Comparison of ENCODE assay signal across 1 cellular context in the genomic region with DNA sequence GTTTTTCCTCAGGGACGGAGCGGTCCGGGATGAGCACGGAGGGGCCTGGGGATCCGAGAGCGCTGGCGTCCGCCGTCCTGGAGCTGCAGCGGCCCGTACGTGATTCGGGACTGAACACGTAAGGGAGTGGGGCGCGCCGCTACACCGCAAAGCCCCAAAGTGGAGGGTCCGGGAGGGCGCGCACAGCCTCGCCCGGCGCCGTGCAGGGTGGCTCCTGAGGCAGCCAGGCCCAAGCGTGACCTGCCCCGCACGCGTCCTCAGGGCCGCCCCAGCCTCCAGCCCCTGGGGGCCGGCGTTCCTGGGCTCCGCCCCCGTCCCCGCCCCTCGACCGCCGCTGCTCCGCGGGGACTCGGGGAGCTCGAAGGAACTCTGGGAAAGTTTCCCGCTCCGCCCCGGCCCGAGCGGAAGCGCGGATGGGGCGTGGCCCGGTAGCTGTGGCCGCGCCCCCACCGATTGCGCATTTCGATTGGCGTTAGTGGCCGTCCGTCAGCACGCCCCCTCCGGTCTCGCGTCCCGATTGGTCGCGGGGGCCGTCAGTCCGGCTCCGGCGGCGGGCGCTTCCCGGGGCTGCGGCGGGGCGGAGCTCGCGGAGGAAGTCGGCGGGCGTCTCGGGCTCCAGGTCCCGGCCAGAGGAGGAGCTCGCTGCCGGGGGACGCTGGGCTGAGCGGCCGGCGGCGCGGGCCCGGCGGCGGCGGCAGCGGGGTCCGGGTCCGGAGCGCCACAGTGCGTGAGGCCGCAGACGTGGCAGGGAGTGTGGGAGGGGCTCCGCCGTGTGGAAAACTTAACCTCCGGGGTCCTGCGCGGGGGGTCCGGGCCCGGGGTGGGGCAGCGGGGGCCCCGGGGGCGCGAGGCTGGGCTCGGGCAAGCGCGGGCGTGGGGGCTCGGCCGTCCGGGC.
TF ChIP-seq lines count a peak whose summit lies in the region.

A gene (minus strand): TSS at position 270 of the 895 bp plus-strand sequence. CDS start 539 bp downstream, outside the sequence.
A gene (plus strand): TSS at position 620 of the 895 bp plus-strand sequence. CDS start 103 bp downstream, at position 723.

TF ChIP-seq in HEK293, 187 proteins besides CTCF, POLR2A, EP300 and RAD21 (continued from another document and continues in another):
- TF ChIP-seq, protein P1, sequence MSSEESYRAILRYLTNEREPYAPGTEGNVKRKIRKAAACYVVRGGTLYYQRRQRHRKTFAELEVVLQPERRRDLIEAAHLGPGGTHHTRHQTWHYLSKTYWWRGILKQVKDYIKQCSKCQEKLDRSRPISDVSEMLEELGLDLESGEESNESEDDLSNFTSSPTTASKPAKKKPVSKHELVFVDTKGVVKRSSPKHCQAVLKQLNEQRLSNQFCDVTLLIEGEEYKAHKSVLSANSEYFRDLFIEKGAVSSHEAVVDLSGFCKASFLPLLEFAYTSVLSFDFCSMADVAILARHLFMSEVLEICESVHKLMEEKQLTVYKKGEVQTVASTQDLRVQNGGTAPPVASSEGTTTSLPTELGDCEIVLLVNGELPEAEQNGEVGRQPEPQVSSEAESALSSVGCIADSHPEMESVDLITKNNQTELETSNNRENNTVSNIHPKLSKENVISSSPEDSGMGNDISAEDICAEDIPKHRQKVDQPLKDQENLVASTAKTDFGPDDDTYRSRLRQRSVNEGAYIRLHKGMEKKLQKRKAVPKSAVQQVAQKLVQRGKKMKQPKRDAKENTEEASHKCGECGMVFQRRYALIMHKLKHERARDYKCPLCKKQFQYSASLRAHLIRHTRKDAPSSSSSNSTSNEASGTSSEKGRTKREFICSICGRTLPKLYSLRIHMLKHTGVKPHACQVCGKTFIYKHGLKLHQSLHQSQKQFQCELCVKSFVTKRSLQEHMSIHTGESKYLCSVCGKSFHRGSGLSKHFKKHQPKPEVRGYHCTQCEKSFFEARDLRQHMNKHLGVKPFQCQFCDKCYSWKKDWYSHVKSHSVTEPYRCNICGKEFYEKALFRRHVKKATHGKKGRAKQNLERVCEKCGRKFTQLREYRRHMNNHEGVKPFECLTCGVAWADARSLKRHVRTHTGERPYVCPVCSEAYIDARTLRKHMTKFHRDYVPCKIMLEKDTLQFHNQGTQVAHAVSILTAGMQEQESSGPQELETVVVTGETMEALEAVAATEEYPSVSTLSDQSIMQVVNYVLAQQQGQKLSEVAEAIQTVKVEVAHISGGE (tag by site-specific recombination; conservative IDR thresholded peaks at IDR 0.05; ENCODE audit: low read depth): peak; percentile 34; the same call in 1 of the 2 replicates
- TF ChIP-seq ZNF391 (tag by site-specific recombination; IDR thresholded peaks at IDR 0.05; ENCODE audit: borderline replicate concordance, low read depth): peak; percentile 50; the same call in 1 of the 2 replicates
- no peak for TF ChIP-seq GLI2 (tag by site-specific recombination; IDR thresholded peaks at IDR 0.05; ENCODE audit: borderline replicate concordance, low read depth)
- peak; percentile 57 for TF ChIP-seq ZNF660 (tag by site-specific recombination; IDR thresholded peaks at IDR 0.05)
- TF ChIP-seq KLF16 (tag by site-specific recombination; IDR thresholded peaks at IDR 0.05): peak; percentile 100
- TF ChIP-seq KLF8 (tag by site-specific recombination; IDR thresholded peaks at IDR 0.05): peak; percentile 100
- peak; percentile 63; the same call in 1 of the 2 replicates for TF ChIP-seq ZFP69B (tag by site-specific recombination; IDR thresholded peaks at IDR 0.05)
- TF ChIP-seq IKZF3 (tag by site-specific recombination; IDR thresholded peaks at IDR 0.05): peak; percentile 94
- TF ChIP-seq ZBTB8A (tag by site-specific recombination; IDR thresholded peaks at IDR 0.05): peak; percentile 96
- TF ChIP-seq, protein P2, sequence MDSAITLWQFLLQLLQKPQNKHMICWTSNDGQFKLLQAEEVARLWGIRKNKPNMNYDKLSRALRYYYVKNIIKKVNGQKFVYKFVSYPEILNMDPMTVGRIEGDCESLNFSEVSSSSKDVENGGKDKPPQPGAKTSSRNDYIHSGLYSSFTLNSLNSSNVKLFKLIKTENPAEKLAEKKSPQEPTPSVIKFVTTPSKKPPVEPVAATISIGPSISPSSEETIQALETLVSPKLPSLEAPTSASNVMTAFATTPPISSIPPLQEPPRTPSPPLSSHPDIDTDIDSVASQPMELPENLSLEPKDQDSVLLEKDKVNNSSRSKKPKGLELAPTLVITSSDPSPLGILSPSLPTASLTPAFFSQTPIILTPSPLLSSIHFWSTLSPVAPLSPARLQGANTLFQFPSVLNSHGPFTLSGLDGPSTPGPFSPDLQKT (IDR thresholded peaks at IDR 0.05; ENCODE audit: borderline replicate concordance, low read depth, low read length): peak; percentile 96
- peak; percentile 92 for TF ChIP-seq ZNF76 (tag by site-specific recombination; IDR thresholded peaks at IDR 0.05; ENCODE audit: borderline replicate concordance, low read depth)
- peak; percentile 13; the same call in 1 of the 2 replicates for TF ChIP-seq ZNF24 (tag by site-specific recombination; IDR thresholded peaks at IDR 0.05)
- TF ChIP-seq ZNF146 (tag by site-specific recombination; IDR thresholded peaks at IDR 0.05): peak; percentile 21; the same call in 1 of the 2 replicates
- TF ChIP-seq ZNF792 (tag by site-specific recombination; IDR thresholded peaks at IDR 0.05): 0 out of 2 replicates have a peak, but pooled peaks have one; percentile 26
- peak; percentile 62; the same call in 1 of the 2 replicates for TF ChIP-seq ZNF2 (tag by site-specific recombination; IDR thresholded peaks at IDR 0.05)
- peak; percentile 98 for TF ChIP-seq SP2 (tag by site-specific recombination; IDR thresholded peaks at IDR 0.05)
- TF ChIP-seq, protein P3, sequence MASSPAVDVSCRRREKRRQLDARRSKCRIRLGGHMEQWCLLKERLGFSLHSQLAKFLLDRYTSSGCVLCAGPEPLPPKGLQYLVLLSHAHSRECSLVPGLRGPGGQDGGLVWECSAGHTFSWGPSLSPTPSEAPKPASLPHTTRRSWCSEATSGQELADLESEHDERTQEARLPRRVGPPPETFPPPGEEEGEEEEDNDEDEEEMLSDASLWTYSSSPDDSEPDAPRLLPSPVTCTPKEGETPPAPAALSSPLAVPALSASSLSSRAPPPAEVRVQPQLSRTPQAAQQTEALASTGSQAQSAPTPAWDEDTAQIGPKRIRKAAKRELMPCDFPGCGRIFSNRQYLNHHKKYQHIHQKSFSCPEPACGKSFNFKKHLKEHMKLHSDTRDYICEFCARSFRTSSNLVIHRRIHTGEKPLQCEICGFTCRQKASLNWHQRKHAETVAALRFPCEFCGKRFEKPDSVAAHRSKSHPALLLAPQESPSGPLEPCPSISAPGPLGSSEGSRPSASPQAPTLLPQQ (tag by site-specific recombination; IDR thresholded peaks at IDR 0.05): peak; percentile 44; the same call in 1 of the 2 replicates
- TF ChIP-seq ZNF274 (IDR thresholded peaks at IDR 0.05; ENCODE audit: low read length): no peak
- no peak for TF ChIP-seq ZNF274 (tag by site-specific recombination; IDR thresholded peaks at IDR 0.05; ENCODE audit: borderline replicate concordance)
- TF ChIP-seq OVOL3 (tag by site-specific recombination; IDR thresholded peaks at IDR 0.05): peak; percentile 38; the same call in 1 of the 2 replicates
- peak; percentile 100 for TF ChIP-seq SP3 (tag by site-specific recombination; IDR thresholded peaks at IDR 0.05)
- no peak for TF ChIP-seq ZNF16 (tag by site-specific recombination; IDR thresholded peaks at IDR 0.05; ENCODE audit: low read depth)
- 0 out of 2 replicates have a peak, but pooled peaks have one; percentile 9 for TF ChIP-seq ZNF133 (tag by site-specific recombination; IDR thresholded peaks at IDR 0.05)
- TF ChIP-seq ZNF157 (tag by site-specific recombination; IDR thresholded peaks at IDR 0.05): no peak
- peak; percentile 54; the same call in 1 of the 2 replicates for TF ChIP-seq ZFHX2 (tag by site-specific recombination; conservative IDR thresholded peaks at IDR 0.05)
- TF ChIP-seq, protein P4, sequence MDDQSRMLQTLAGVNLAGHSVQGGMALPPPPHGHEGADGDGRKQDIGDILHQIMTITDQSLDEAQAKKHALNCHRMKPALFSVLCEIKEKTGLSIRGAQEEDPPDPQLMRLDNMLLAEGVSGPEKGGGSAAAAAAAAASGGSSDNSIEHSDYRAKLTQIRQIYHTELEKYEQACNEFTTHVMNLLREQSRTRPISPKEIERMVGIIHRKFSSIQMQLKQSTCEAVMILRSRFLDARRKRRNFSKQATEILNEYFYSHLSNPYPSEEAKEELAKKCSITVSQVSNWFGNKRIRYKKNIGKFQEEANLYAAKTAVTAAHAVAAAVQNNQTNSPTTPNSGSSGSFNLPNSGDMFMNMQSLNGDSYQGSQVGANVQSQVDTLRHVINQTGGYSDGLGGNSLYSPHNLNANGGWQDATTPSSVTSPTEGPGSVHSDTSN (CRISPR knock-in tag; IDR thresholded peaks at IDR 0.05): peak; percentile 100
- TF ChIP-seq GLIS1 (tag by site-specific recombination; IDR thresholded peaks at IDR 0.05): peak; percentile 79
- TF ChIP-seq ZNF10 (tag by site-specific recombination; IDR thresholded peaks at IDR 0.05): no peak
- TF ChIP-seq, protein P5, sequence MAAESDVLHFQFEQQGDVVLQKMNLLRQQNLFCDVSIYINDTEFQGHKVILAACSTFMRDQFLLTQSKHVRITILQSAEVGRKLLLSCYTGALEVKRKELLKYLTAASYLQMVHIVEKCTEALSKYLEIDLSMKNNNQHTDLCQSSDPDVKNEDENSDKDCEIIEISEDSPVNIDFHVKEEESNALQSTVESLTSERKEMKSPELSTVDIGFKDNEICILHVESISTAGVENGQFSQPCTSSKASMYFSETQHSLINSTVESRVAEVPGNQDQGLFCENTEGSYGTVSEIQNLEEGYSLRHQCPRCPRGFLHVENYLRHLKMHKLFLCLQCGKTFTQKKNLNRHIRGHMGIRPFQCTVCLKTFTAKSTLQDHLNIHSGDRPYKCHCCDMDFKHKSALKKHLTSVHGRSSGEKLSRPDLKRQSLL (tag by site-specific recombination; IDR thresholded peaks at IDR 0.05): peak; percentile 86
- TF ChIP-seq, protein P6, sequence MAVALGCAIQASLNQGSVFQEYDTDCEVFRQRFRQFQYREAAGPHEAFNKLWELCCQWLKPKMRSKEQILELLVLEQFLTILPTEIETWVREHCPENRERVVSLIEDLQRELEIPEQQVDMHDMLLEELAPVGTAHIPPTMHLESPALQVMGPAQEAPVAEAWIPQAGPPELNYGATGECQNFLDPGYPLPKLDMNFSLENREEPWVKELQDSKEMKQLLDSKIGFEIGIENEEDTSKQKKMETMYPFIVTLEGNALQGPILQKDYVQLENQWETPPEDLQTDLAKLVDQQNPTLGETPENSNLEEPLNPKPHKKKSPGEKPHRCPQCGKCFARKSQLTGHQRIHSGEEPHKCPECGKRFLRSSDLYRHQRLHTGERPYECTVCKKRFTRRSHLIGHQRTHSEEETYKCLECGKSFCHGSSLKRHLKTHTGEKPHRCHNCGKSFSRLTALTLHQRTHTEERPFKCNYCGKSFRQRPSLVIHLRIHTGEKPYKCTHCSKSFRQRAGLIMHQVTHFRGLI (tag by site-specific recombination; IDR thresholded peaks at IDR 0.05): no peak; the same call in 1 of the 2 replicates
- TF ChIP-seq ZNF561 (tag by site-specific recombination; IDR thresholded peaks at IDR 0.05; ENCODE audit: borderline replicate concordance): peak; percentile 92; the same call in 1 of the 2 replicates
- peak; percentile 99 for TF ChIP-seq KLF9 (tag by site-specific recombination; IDR thresholded peaks at IDR 0.05; ENCODE audit: low read depth)
- peak; percentile 80 for TF ChIP-seq SP7 (tag by site-specific recombination; IDR thresholded peaks at IDR 0.05)
- TF ChIP-seq, protein P7, sequence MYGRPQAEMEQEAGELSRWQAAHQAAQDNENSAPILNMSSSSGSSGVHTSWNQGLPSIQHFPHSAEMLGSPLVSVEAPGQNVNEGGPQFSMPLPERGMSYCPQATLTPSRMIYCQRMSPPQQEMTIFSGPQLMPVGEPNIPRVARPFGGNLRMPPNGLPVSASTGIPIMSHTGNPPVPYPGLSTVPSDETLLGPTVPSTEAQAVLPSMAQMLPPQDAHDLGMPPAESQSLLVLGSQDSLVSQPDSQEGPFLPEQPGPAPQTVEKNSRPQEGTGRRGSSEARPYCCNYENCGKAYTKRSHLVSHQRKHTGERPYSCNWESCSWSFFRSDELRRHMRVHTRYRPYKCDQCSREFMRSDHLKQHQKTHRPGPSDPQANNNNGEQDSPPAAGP (tag by site-specific recombination; IDR thresholded peaks at IDR 0.05): peak; percentile 88
- TF ChIP-seq ZNF747 (tag by site-specific recombination; IDR thresholded peaks at IDR 0.05): no peak
- no peak for TF ChIP-seq ZNF473 (tag by site-specific recombination; IDR thresholded peaks at IDR 0.05)
- TF ChIP-seq, protein P8, sequence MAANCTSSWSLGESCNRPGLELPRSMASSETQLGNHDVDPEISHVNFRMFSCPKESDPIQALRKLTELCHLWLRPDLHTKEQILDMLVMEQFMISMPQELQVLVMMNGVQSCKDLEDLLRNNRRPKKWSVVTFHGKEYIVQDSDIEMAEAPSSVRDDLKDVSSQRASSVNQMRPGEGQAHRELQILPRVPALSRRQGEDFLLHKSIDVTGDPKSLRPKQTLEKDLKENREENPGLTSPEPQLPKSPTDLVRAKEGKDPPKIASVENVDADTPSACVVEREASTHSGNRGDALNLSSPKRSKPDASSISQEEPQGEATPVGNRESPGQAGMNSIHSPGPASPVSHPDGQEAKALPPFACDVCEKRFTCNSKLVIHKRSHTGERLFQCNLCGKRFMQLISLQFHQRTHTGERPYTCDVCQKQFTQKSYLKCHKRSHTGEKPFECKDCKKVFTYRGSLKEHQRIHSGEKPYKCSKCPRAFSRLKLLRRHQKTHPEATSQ (tag by site-specific recombination; IDR thresholded peaks at IDR 0.05): peak; percentile 72
- TF ChIP-seq ZNF843 (tag by site-specific recombination; IDR thresholded peaks at IDR 0.05): peak; percentile 41; the same call in 1 of the 2 replicates
- TF ChIP-seq KLF10 (tag by site-specific recombination; IDR thresholded peaks at IDR 0.05): peak; percentile 100
- no peak for TF ChIP-seq ZNF202 (tag by site-specific recombination; IDR thresholded peaks at IDR 0.05; ENCODE audit: borderline replicate concordance)
- no peak for TF ChIP-seq SCRT1 (tag by site-specific recombination; IDR thresholded peaks at IDR 0.05; ENCODE audit: borderline replicate concordance)
- no peak for TF ChIP-seq ZNF184 (tag by site-specific recombination; IDR thresholded peaks at IDR 0.05)
- no peak for TF ChIP-seq ZNF791 (tag by site-specific recombination; IDR thresholded peaks at IDR 0.05)
- no peak for TF ChIP-seq ZNF433 (tag by site-specific recombination; IDR thresholded peaks at IDR 0.05; ENCODE audit: low read depth)
- no peak for TF ChIP-seq ZNF266 (tag by site-specific recombination; IDR thresholded peaks at IDR 0.05; ENCODE audit: low read depth)
- TF ChIP-seq, protein P9, sequence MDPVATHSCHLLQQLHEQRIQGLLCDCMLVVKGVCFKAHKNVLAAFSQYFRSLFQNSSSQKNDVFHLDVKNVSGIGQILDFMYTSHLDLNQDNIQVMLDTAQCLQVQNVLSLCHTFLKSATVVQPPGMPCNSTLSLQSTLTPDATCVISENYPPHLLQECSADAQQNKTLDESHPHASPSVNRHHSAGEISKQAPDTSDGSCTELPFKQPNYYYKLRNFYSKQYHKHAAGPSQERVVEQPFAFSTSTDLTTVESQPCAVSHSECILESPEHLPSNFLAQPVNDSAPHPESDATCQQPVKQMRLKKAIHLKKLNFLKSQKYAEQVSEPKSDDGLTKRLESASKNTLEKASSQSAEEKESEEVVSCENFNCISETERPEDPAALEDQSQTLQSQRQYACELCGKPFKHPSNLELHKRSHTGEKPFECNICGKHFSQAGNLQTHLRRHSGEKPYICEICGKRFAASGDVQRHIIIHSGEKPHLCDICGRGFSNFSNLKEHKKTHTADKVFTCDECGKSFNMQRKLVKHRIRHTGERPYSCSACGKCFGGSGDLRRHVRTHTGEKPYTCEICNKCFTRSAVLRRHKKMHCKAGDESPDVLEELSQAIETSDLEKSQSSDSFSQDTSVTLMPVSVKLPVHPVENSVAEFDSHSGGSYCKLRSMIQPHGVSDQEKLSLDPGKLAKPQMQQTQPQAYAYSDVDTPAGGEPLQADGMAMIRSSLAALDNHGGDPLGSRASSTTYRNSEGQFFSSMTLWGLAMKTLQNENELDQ (tag by site-specific recombination; IDR thresholded peaks at IDR 0.05; ENCODE audit: low read depth): no peak
